ENCODE assay signal across 28 cellular contexts in genomic region chr4:7138223-7139166, GRCh38. TPM values are rescaled to one million over a fixed set of nuclear protein-coding genes. Genes with fewer than 3 reads are reported as not detected.
"Had no signal": no experiment of that assay in that cellular context is flagged by ENCODE, and none has a peak within 500 bp of the region (broad histone marks: within the 10 kb centered on the region; RNA-seq: fewer than 3 reads in every experiment).

No MANE protein-coding gene starts in this region.

- H3K36me3 ChIP-seq: brain microvascular endothelial cell, esophagus squamous epithelium, gastroesophageal sphincter had no signal

- H3K9me3 ChIP-seq: esophagus squamous epithelium, gastroesophageal sphincter had no signal

- H3K4me1 Mint-ChIP-seq: activated T-helper 17 cell treated with anti-CD3 and anti-CD28 coated beads, Interleukin-2, amount 50 U/mL, for 72 hours; central memory CD8-positive, alpha-beta T cell had no signal

- DNase-seq: activated CD4-positive, alpha-beta T cell treated with anti-CD3 and anti-CD28 coated beads for 1 hour; activated CD4-positive, alpha-beta T cell treated with anti-CD3 and anti-CD28 coated beads for 4 hours; activated CD4-positive, alpha-beta T cell treated with anti-CD3 and anti-CD28 coated beads, Interleukin-2, amount 10 ng/mL, durations not matched to agents 7 days and 5 days; activated CD4-positive, alpha-beta T cell treated with anti-CD3 and anti-CD28 coated beads, Interleukin-2, amount 50 U/mL, for 4 hours; activated CD8-positive, alpha-beta memory T cell treated with anti-CD3 and anti-CD28 coated beads for 24 hours; activated CD8-positive, alpha-beta T cell treated with anti-CD3 and anti-CD28 coated beads for 36 hours; activated effector memory CD4-positive, alpha-beta T cell treated with Interleukin-2 at 50 U/mL for 16 hours; activated gamma-delta T cell treated with Interleukin-2 at 50 U/mL for 16 hours; activated naive CD4-positive, alpha-beta T cell treated with anti-CD3 and anti-CD28 coated beads, Interleukin-2, amount 50 U/mL, for 16 hours; activated naive CD4-positive, alpha-beta T cell treated with Interleukin-2 at 50 U/mL for 16 hours; activated naive CD8-positive, alpha-beta T cell treated with anti-CD3 and anti-CD28 coated beads, Interleukin-2, amount 10 ng/mL, durations not matched to agents 7 days and 5 days; activated T-cell treated with anti-CD3 and anti-CD28 coated beads, Interleukin-2, amount 50 U/mL, for 4 hours; amniotic stem cell; anterior cingulate cortex; brain microvascular endothelial cell; cortex of kidney; dermis blood vessel endothelial cell; effector CD4-positive, alpha-beta T cell; effector memory CD8-positive, alpha-beta T cell; erythroblast; esophagus squamous epithelium; foreskin melanocyte; T-helper 2 cell had no signal

- H3K4me3 ChIP-seq: esophagus squamous epithelium, gastroesophageal sphincter had no signal

- H3K27ac ChIP-seq: brain microvascular endothelial cell, esophagus squamous epithelium, gastroesophageal sphincter had no signal

- H3K27me3 ChIP-seq: gastroesophageal sphincter had no signal

- H3K9me3 Mint-ChIP-seq: activated CD8-positive, alpha-beta T cell treated with anti-CD3 and anti-CD28 coated beads for 36 hours; activated T-cell treated with anti-CD3 and anti-CD28 coated beads, Interleukin-2, amount 50 U/mL, for 4 hours; central memory CD8-positive, alpha-beta T cell; effector memory CD8-positive, alpha-beta T cell had no signal

- H3K4me3 Mint-ChIP-seq: activated CD4-positive, alpha-beta T cell treated with anti-CD3 and anti-CD28 coated beads, Interleukin-2, amount 10 ng/mL, durations not matched to agents 7 days and 5 days; activated CD8-positive, alpha-beta T cell treated with anti-CD3 and anti-CD28 coated beads for 36 hours; activated naive CD8-positive, alpha-beta T cell treated with anti-CD3 and anti-CD28 coated beads, Interleukin-2, amount 10 ng/mL, durations not matched to agents 7 days and 5 days; activated T-cell treated with anti-CD3 and anti-CD28 coated beads, Interleukin-2, amount 50 U/mL, for 4 hours; activated T-helper 17 cell treated with anti-CD3 and anti-CD28 coated beads, Interleukin-2, amount 50 U/mL, for 72 hours; central memory CD8-positive, alpha-beta T cell; effector memory CD8-positive, alpha-beta T cell; WTC11 had no signal

- ATAC-seq: activated CD8-positive, alpha-beta T cell treated with anti-CD3 and anti-CD28 coated beads for 36 hours; activated T-helper 17 cell treated with anti-CD3 and anti-CD28 coated beads, Interleukin-2, amount 50 U/mL, for 72 hours; effector memory CD8-positive, alpha-beta T cell; gastroesophageal sphincter; WTC11 had no signal

- H3K36me3 Mint-ChIP-seq: activated naive CD8-positive, alpha-beta T cell treated with anti-CD3 and anti-CD28 coated beads, Interleukin-2, amount 10 ng/mL, durations not matched to agents 7 days and 5 days; WTC11 had no signal

- H3K27me3 Mint-ChIP-seq: activated CD4-positive, alpha-beta T cell treated with anti-CD3 and anti-CD28 coated beads, Interleukin-2, amount 10 ng/mL, durations not matched to agents 7 days and 5 days had no signal

- H3K27ac Mint-ChIP-seq: activated CD4-positive, alpha-beta T cell treated with anti-CD3 and anti-CD28 coated beads, Interleukin-2, amount 10 ng/mL, durations not matched to agents 7 days and 5 days; activated CD8-positive, alpha-beta T cell treated with anti-CD3 and anti-CD28 coated beads for 36 hours; activated naive CD8-positive, alpha-beta T cell treated with anti-CD3 and anti-CD28 coated beads, Interleukin-2, amount 10 ng/mL, durations not matched to agents 7 days and 5 days; activated T-helper 17 cell treated with anti-CD3 and anti-CD28 coated beads, Interleukin-2, amount 50 U/mL, for 72 hours; effector memory CD8-positive, alpha-beta T cell; WTC11 had no signal

RNA-seq across cellular contexts. Expression of gene SORCS2, which starts 53.8 kb away (rescaled TPM):
- total RNA-seq: activated CD4-positive, alpha-beta T cell treated with anti-CD3 and anti-CD28 coated beads, Interleukin-2, amount 10 ng/mL, durations not matched to agents 7 days and 5 days; activated naive CD8-positive, alpha-beta T cell treated with anti-CD3 and anti-CD28 coated beads, Interleukin-2, amount 10 ng/mL, durations not matched to agents 7 days and 5 days; T-helper 1 cell treated with Interleukin-12 subunit alpha and Interleukin-12 subunit beta and Interleukin-4 antibody, amounts not matched to agents 30 ng/mL and 1 ng/mL, for 36 hours had no signal
